In genomic region chr5:134594336-134594735, GRCh38 we compare ENCODE assay signal across 1 cellular context.
TF ChIP-seq lines count a peak whose summit lies in the region.

No MANE protein-coding gene starts in this region.

TF ChIP-seq in GM12878, 131 proteins besides CTCF, POLR2A, EP300 and RAD21:
- peak; percentile 50 for TF ChIP-seq BCL3 (IDR thresholded peaks at IDR 0.05; ENCODE audit: borderline replicate concordance, insufficient read depth, low read depth, low read length, poor library complexity, severe bottlenecking)
- no peak for TF ChIP-seq ATF2 (IDR thresholded peaks at IDR 0.05; ENCODE audit: low read length)
TF ChIP-seq in GM12878: peak in this region for 1.
